8 cellular contexts compared by ENCODE assay signal in the genomic region with DNA sequence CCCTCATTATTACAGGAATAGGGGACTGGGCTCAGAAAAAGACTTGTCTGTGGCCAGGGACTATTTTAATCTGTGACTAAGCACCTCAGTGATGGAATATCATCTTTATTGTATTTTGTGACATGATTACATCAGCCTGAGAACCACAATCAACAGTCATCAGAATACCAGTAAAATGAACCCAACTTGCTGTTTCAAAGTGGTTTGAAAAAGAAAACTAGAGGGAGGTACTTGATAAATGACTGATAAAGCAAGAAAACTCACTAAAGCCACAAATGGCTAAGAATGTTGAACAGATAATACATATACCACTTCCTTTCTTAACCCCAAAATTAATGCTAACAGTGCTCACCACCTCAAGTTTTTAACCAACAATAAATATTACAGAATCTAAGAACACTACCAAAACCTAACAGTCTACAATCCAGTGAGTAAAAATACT.
DNase-seq lines count a peak whose midpoint lies in the region; ATAC-seq and TF ChIP-seq lines count a peak whose summit lies in the region.

No MANE protein-coding gene starts in this region.

- intact Hi-C loops in right lobe of liver (cut with DNase I), result no loop called here

- CTCF ChIA-PET in BJ (lab: Yijun Ruan, JAX), result no interaction called here

- H3K36me3 ChIP-seq in BJ (ENCODE audit: control insufficient read depth, insufficient read depth, low read length) (no peaks in the 10 kb centered on the region), brain microvascular endothelial cell (replicated peaks) (no peaks in the 10 kb centered on the region), right lobe of liver (no peaks in the 10 kb centered on the region)

- in situ Hi-C loops in brain microvascular endothelial cell (cut with HindIII; ENCODE audit: low pct_ligation_motif_present, low sequenced_read_pairs), result no loop called here

- H3K9me3 ChIP-seq in right lobe of liver, result no peaks in the 10 kb centered on the region

- DNase-seq in BJ (ENCODE audit: low read depth), result peak; percentile 77
- DNase-seq in HS-5 (ENCODE audit: low read depth), result peak; percentile 70
- DNase-seq in brain microvascular endothelial cell, result peak; percentile 68
- DNase-seq in RPMI8226, result no peak
- DNase-seq in right lobe of liver, result no peak
- DNase-seq in GOT3 (lab: John Stamatoyannopoulos, UW), result no peak
- no peak for DNase-seq in stimulated activated CD4-positive, alpha-beta T cell treated with anti-CD3 and anti-CD28 coated beads, Interleukin-15, amount 100 ng/mL, for 24 hours

- H3K27ac ChIP-seq in brain microvascular endothelial cell, result peak overlapping the region; percentile 50
- no peak overlapping the region for H3K27ac ChIP-seq in right lobe of liver

- H3K4me3 ChIP-seq in BJ (ENCODE audit: low read depth, low read length), result no peak overlapping the region
- no peak overlapping the region for H3K4me3 ChIP-seq in brain microvascular endothelial cell (ENCODE audit: low read depth, low read length)
- no peak overlapping the region for H3K4me3 ChIP-seq in right lobe of liver

- POLR2A ChIA-PET in BJ (lab: Charles Lee), result no interaction called here

- no peaks in the 10 kb centered on the region for H3K4me1 ChIP-seq in right lobe of liver

- TF ChIP-seq CTCF in BJ (IDR thresholded peaks at IDR 0.05; ENCODE audit: insufficient read depth, low read depth, low read length) (no peak), brain microvascular endothelial cell (IDR thresholded peaks at IDR 0.05; ENCODE audit: low read depth, low read length, missing control alignments) (no peak), right lobe of liver (IDR thresholded peaks at IDR 0.05) (no peak)

- no peak for TF ChIP-seq POLR2A in right lobe of liver (IDR thresholded peaks at IDR 0.05)

- no peaks in the 10 kb centered on the region for H3K27me3 ChIP-seq in BJ (ENCODE audit: control insufficient read depth, insufficient read depth, low read length)
- H3K27me3 ChIP-seq in brain microvascular endothelial cell (replicated peaks), result no peaks in the 10 kb centered on the region
- H3K27me3 ChIP-seq in right lobe of liver, result no peaks in the 10 kb centered on the region

- ATAC-seq in GM19452 (IDR thresholded peaks at IDR 0.05; ENCODE audit: unreplicated experiment) (peak; percentile 67), right lobe of liver (no peak)

Comparison
In these comparisons a context has a peak if more than half of its experiments do, and no peak if none do; other contexts are left out.
1. DNase-seq: peak in BJ (single experiment), HS-5 (single experiment) and brain microvascular endothelial cell (single experiment); none in RPMI8226 (single experiment), right lobe of liver (0 of 3), GOT3 (single experiment) and stimulated activated CD4-positive, alpha-beta T cell treated with anti-CD3 and anti-CD28 coated beads, Interleukin-15, amount 100 ng/mL, for 24 hours (single experiment).